9 cellular contexts compared by ENCODE assay signal in genomic region chr15:40472171-40472727, GRCh38. TPM values are rescaled to one million over a fixed set of nuclear protein-coding genes. Genes with fewer than 3 reads are reported as not detected.
DNase-seq lines count a peak whose midpoint lies in the region; ATAC-seq and TF ChIP-seq lines count a peak whose summit lies in the region.
"Had no signal": no experiment of that assay in that cellular context is flagged by ENCODE, and none has a peak within 500 bp of the region (broad histone marks: within the 10 kb centered on the region; RNA-seq: fewer than 3 reads in every experiment).

No MANE protein-coding gene starts in this region.

- no peak for ATAC-seq in HG03139 (IDR thresholded peaks at IDR 0.05; ENCODE audit: unreplicated experiment)

- no peak overlapping the region for H3K4ac ChIP-seq in neuronal stem cell (ENCODE audit: low read length)

- peaks cover 0 to 3% of the 10 kb centered on the region in 2 donors for H3K36me3 Mint-ChIP-seq in CD4-positive, alpha-beta memory T cell

- 0 out of 2 replicates have a peak, but pooled peaks cover 6% of the 10 kb centered on the region for H3K79me2 ChIP-seq in MM.1S (ENCODE audit: low read length)

- no peak overlapping the region for H4K8ac ChIP-seq in neuronal stem cell (ENCODE audit: low read depth, low read length)

- H3K9me3 Mint-ChIP-seq in CD4-positive, alpha-beta memory T cell = no peaks in the 10 kb centered on the region

- H2AFZ ChIP-seq in MM.1S (ENCODE audit: low read length) = no peak overlapping the region
- H2AFZ ChIP-seq in neuronal stem cell (ENCODE audit: low read length) = no peak overlapping the region

- intact Hi-C loops in CD4-positive, alpha-beta memory T cell (cut with micrococcal nuclease) = loop anchor here (5.0 kb wide), 1 partner anchor 35 kb away; no protein-coding TSS in a partner anchor
- intact Hi-C loops in dorsolateral prefrontal cortex (cut with DNase I) = no loop called here

- H3K4me2 ChIP-seq in MM.1S (ENCODE audit: low read depth, low read length) = peak overlapping the region; percentile 96
- peak overlapping the region; percentile 90 for H3K4me2 ChIP-seq in neuronal stem cell (ENCODE audit: insufficient read depth, low read length, poor library complexity, severe bottlenecking)

- H3K4me3 ChIP-seq in CD4-positive, alpha-beta memory T cell (ENCODE audit: low read length in 2 of 2) = peak overlapping the region; percentile 58 to 74
- peak overlapping the region; percentile 97 for H3K4me3 ChIP-seq in MM.1S (ENCODE audit: low read length)
- peak overlapping the region in 45 of 59 donors; percentile 56 to 86 (median 76) for H3K4me3 ChIP-seq in dorsolateral prefrontal cortex
- peak overlapping the region in 1 of 2 donors; percentile 90 for H3K4me3 ChIP-seq in neuronal stem cell (ENCODE audit: low read length in 2 of 2)

- no peak overlapping the region for H2BK15ac ChIP-seq in neuronal stem cell (ENCODE audit: low read length)

- no peak overlapping the region for H3K27ac ChIP-seq in CD4-positive, alpha-beta memory T cell (ENCODE audit: low read depth, low read length)
- H3K27ac ChIP-seq in MM.1S (ENCODE audit: low read length) (no peak overlapping the region), dorsolateral prefrontal cortex (no peak overlapping the region), neuronal stem cell (replicated peaks; ENCODE audit: low read length) (no peak overlapping the region)

- no peak overlapping the region for H2BK12ac ChIP-seq in neuronal stem cell (ENCODE audit: low read length)

- H2BK5ac ChIP-seq in neuronal stem cell (ENCODE audit: low read length) = peak overlapping the region; percentile 95

- peak overlapping the region; percentile 82 for H3K23ac ChIP-seq in neuronal stem cell (ENCODE audit: low read depth, low read length, poor library complexity)

- H3K9ac ChIP-seq in MM.1S (ENCODE audit: low read length) = no peak overlapping the region
- H3K9ac ChIP-seq in neuronal stem cell (ENCODE audit: low read depth, low read length, poor library complexity) = peak overlapping the region; percentile 96

- H2AK5ac ChIP-seq in neuronal stem cell (ENCODE audit: low read depth, low read length) = peak overlapping the region; percentile 93

- H3K27ac Mint-ChIP-seq in CD4-positive, alpha-beta memory T cell = peak overlapping the region in 6 of 7 donors; percentile 32 to 91 (median 74)

- no peaks in the 10 kb centered on the region for H3K9me2 ChIP-seq in MM.1S (replicated peaks; ENCODE audit: insufficient read depth, low read length)

- DNase-seq in CD4-positive, alpha-beta memory T cell = no peak
- DNase-seq in MM.1S = no peak
- no peak for DNase-seq in dorsolateral prefrontal cortex
- DNase-seq in neuronal stem cell (ENCODE audit: low spot score) = no peak
- DNase-seq in superior temporal gyrus (ENCODE audit: extremely low spot score) = no peak
- DNase-seq in stimulated activated CD4-positive, alpha-beta T cell treated with anti-CD3 and anti-CD28 coated beads, Interleukin-12 subunit alpha, Interleukin-12 subunit beta, amount 100 ng/mL, for 4 hours = no peak
- DNase-seq in HT-29 (ENCODE audit: low spot score) = no peak
- DNase-seq: SIG-M5 had no signal

- peaks cover 6% of the 10 kb centered on the region for H3K79me1 ChIP-seq in neuronal stem cell (ENCODE audit: low read depth, low read length)

- H3K14ac ChIP-seq in neuronal stem cell (ENCODE audit: low read length) = no peak overlapping the region

- no peak overlapping the region for H4K91ac ChIP-seq in neuronal stem cell (ENCODE audit: low read depth, low read length, poor library complexity)

- no CpG with 5 or more reads among the region's 9 CpGs for WGBS in neuronal stem cell (ENCODE audit: extremely low coverage in 2 of 2, insufficient read length in 2 of 2, insufficient replicate concordance in 1 of 2), 2 donors

- peak overlapping the region; percentile 87 to 93 (median 90) for H3K4me3 Mint-ChIP-seq in CD4-positive, alpha-beta memory T cell

- TF ChIP-seq CTCF in MM.1S (IDR thresholded peaks at IDR 0.05; ENCODE audit: low read length) (no peak), dorsolateral prefrontal cortex (IDR thresholded peaks at IDR 0.05 in 54 of 56, conservative IDR thresholded peaks at IDR 0.05 in 2 of 56; ENCODE audit: low read depth in 1 of 56, partially characterized antibody in 56 of 56) (no peak)

- no peaks in the 10 kb centered on the region for H3K27me3 Mint-ChIP-seq in CD4-positive, alpha-beta memory T cell

- H3K4me1 ChIP-seq in CD4-positive, alpha-beta memory T cell (ENCODE audit: insufficient read depth, low read length) = peaks cover 17% of the 10 kb centered on the region
- no peaks in the 10 kb centered on the region; the same call in 1 of the 2 replicates for H3K4me1 ChIP-seq in MM.1S (ENCODE audit: low read length)
- peaks cover 0 to 15% of the 10 kb centered on the region in 2 donors for H3K4me1 ChIP-seq in neuronal stem cell (ENCODE audit: control insufficient read depth in 2 of 2, insufficient read depth in 1 of 2, low read depth in 1 of 2, low read length in 2 of 2)

- POLR2A ChIA-PET in CD4-positive, alpha-beta memory T cell (lab: Charles Lee; ENCODE audit: partially characterized antibody) = interaction anchor here (1.0 kb wide), 1 partner anchor 32 kb away, joined by 3 read pairs; the partner anchor contains the start of gene BAHD1

- H3K4me1 Mint-ChIP-seq in CD4-positive, alpha-beta memory T cell = peaks cover 7 to 21% (median 13%) of the 10 kb centered on the region in 4 donors

- H4K20me1 ChIP-seq in MM.1S (ENCODE audit: insufficient read depth, low read length) = no peaks in the 10 kb centered on the region

- no peaks in the 10 kb centered on the region for H3K9me3 ChIP-seq in CD4-positive, alpha-beta memory T cell (ENCODE audit: control insufficient read depth in 1 of 2, low read length in 2 of 2)
- H3K9me3 ChIP-seq in MM.1S (replicated peaks; ENCODE audit: insufficient read depth, low read length) = no peaks in the 10 kb centered on the region
- H3K9me3 ChIP-seq in neuronal stem cell (replicated peaks in 1 of 2; ENCODE audit: control insufficient read depth in 2 of 2, insufficient read depth in 1 of 2, low read depth in 1 of 2, low read length in 2 of 2) = no peaks in the 10 kb centered on the region

- CTCF ChIA-PET in CD4-positive, alpha-beta memory T cell (lab: Charles Lee; ENCODE audit: partially characterized antibody) = no interaction called here

- no peaks in the 10 kb centered on the region for H3K27me3 ChIP-seq in CD4-positive, alpha-beta memory T cell (ENCODE audit: insufficient read depth, low read length)
- no peaks in the 10 kb centered on the region for H3K27me3 ChIP-seq in MM.1S (replicated peaks; ENCODE audit: insufficient read depth, low read length)
- peaks cover 0 to 5% (median 0%) of the 10 kb centered on the region in 45 donors for H3K27me3 ChIP-seq in dorsolateral prefrontal cortex
- no peaks in the 10 kb centered on the region for H3K27me3 ChIP-seq in neuronal stem cell (ENCODE audit: control insufficient read depth in 3 of 3, insufficient read depth in 3 of 3, low read depth in 1 of 3, low read length in 3 of 3)

- H3K36me3 ChIP-seq in CD4-positive, alpha-beta memory T cell (ENCODE audit: insufficient read depth, low read length) = no peaks in the 10 kb centered on the region
- H3K36me3 ChIP-seq in MM.1S (replicated peaks; ENCODE audit: insufficient read depth, low read length) (no peaks in the 10 kb centered on the region), neuronal stem cell (replicated peaks in 1 of 2; ENCODE audit: control insufficient read depth in 2 of 2, insufficient read depth in 2 of 2, low read length in 2 of 2) (peaks cover 0 to 24% of the 10 kb centered on the region in 2 donors)

- H3K18ac ChIP-seq in neuronal stem cell (ENCODE audit: low read length) = peak overlapping the region; percentile 99

- H3F3A ChIP-seq in MM.1S (ENCODE audit: insufficient read depth, low read length) = peaks cover 6% of the 10 kb centered on the region

- no peak overlapping the region for H2BK120ac ChIP-seq in neuronal stem cell (ENCODE audit: low read depth, low read length)

RNA-seq across cellular contexts. Expression of gene CHST14, which starts 1.5 kb away (rescaled TPM):
- total RNA-seq in CD4-positive, alpha-beta memory T cell = 10 to 100 TPM in 1 of 2 experiments, 1 to 10 TPM in 1; 9.1 to 10.5 TPM
- polyA plus RNA-seq in CD4-positive, alpha-beta memory T cell = 1 to 10 TPM in 1 of 2 donors, under 1 TPM in 1; 0.64 to 1.5 TPM
- total RNA-seq in dorsolateral prefrontal cortex = 1 to 10 TPM; 2.2 to 8.4 (median 3.9) TPM
- polyA plus RNA-seq in neuronal stem cell (2013, experiment 1 of 2) = 24.1 TPM
- polyA plus RNA-seq in neuronal stem cell (2013, experiment 2 of 2) = 23.7 TPM
- total RNA-seq in HT-29 (2014; rRNA removed; shearing (Covaris generic)) = 8.6 and 9.0 TPM in 2 replicates

RNA-seq across cellular contexts. Expression of gene BAHD1, which starts 31.5 kb away (rescaled TPM):
- total RNA-seq in CD4-positive, alpha-beta memory T cell = 10 to 100 TPM; 47.0 to 49.2 TPM
- polyA plus RNA-seq in CD4-positive, alpha-beta memory T cell = 1 to 10 TPM; 1.5 to 4.6 TPM
- 10 to 100 TPM; 16.2 to 33.8 (median 21.3) TPM for total RNA-seq in dorsolateral prefrontal cortex
- 13.7 TPM for polyA plus RNA-seq in neuronal stem cell (2013, experiment 1 of 2)
- 14.1 TPM for polyA plus RNA-seq in neuronal stem cell (2013, experiment 2 of 2)
- total RNA-seq in HT-29 (2014; rRNA removed; shearing (Covaris generic)) = 26.6 and 26.7 TPM in 2 replicates
